ENCODE assay signal across 22 cellular contexts in genomic region chr3:84125201-84125721, GRCh38.
"Had no signal": no experiment of that assay in that cellular context is flagged by ENCODE, and none has a peak within 500 bp of the region (broad histone marks: within the 10 kb centered on the region; RNA-seq: fewer than 3 reads in every experiment).

No MANE protein-coding gene starts in this region.

- H3K27ac Mint-ChIP-seq: endodermal cell; memory B cell; mesothelial cell of epicardium; natural killer cell; neural progenitor cell; stimulated activated effector memory CD8-positive, alpha-beta T cell treated with anti-CD3 and anti-CD28 coated beads, Interleukin-12 subunit alpha, Interleukin-12 subunit beta, amount 100 ng/mL, for 72 hours; stimulated activated naive CD8-positive, alpha-beta T cell treated with anti-CD3 and anti-CD28 coated beads, Interleukin-15, Interleukin-2, amounts not matched to agents 100 ng/mL and 50 ng/mL, for 24 hours had no signal

- H3K9me3 Mint-ChIP-seq: neural progenitor cell had no signal

- H3K4me1 ChIP-seq: heart left ventricle, neural progenitor cell, parathyroid adenoma, psoas muscle, tibial nerve had no signal

- ATAC-seq: heart left ventricle; psoas muscle; stimulated activated effector memory CD8-positive, alpha-beta T cell treated with anti-CD3 and anti-CD28 coated beads, Interleukin-12 subunit alpha, Interleukin-12 subunit beta, amount 100 ng/mL, for 72 hours had no signal

- H3K36me3 ChIP-seq: heart left ventricle, neural progenitor cell, tibial nerve had no signal

- DNase-seq: caudate nucleus; effector CD4-positive, alpha-beta T cell; endodermal cell; erythroblast; foreskin melanocyte; hippocampal formation; kidney glomerular epithelial cell; natural killer cell; occipital lobe; psoas muscle; stimulated activated CD4-positive, alpha-beta T cell treated with anti-CD3 and anti-CD28 coated beads, Interleukin-4, amount 100 ng/mL, for 1 hour; stimulated activated CD8-positive, alpha-beta memory T cell treated with anti-CD3 and anti-CD28 coated beads, Interleukin-4, amount 100 ng/mL, for 48 hours had no signal

- H3K27me3 Mint-ChIP-seq: memory B cell; stimulated activated naive CD8-positive, alpha-beta T cell treated with anti-CD3 and anti-CD28 coated beads, Interleukin-15, Interleukin-2, amounts not matched to agents 100 ng/mL and 50 ng/mL, for 24 hours had no signal

- H3K4me3 Mint-ChIP-seq: endodermal cell; memory B cell; mesothelial cell of epicardium; natural killer cell; neural progenitor cell; stimulated activated effector memory CD8-positive, alpha-beta T cell treated with anti-CD3 and anti-CD28 coated beads, Interleukin-12 subunit alpha, Interleukin-12 subunit beta, amount 100 ng/mL, for 72 hours; stimulated activated naive CD8-positive, alpha-beta T cell treated with anti-CD3 and anti-CD28 coated beads, Interleukin-15, Interleukin-2, amounts not matched to agents 100 ng/mL and 50 ng/mL, for 24 hours had no signal

- H3K4me1 Mint-ChIP-seq: endodermal cell; memory B cell; mesothelial cell of epicardium; natural killer cell; neural progenitor cell; stimulated activated effector memory CD8-positive, alpha-beta T cell treated with anti-CD3 and anti-CD28 coated beads, Interleukin-12 subunit alpha, Interleukin-12 subunit beta, amount 100 ng/mL, for 72 hours had no signal

- H3K27ac ChIP-seq: coronary artery, heart left ventricle, neural progenitor cell, parathyroid adenoma, psoas muscle, tibial nerve had no signal

- H3K9me3 ChIP-seq: psoas muscle had no signal

- H3K27me3 ChIP-seq: heart left ventricle, neural progenitor cell, tibial nerve had no signal

- H3K36me3 Mint-ChIP-seq: memory B cell; mesothelial cell of epicardium; natural killer cell; neural progenitor cell; stimulated activated effector memory CD8-positive, alpha-beta T cell treated with anti-CD3 and anti-CD28 coated beads, Interleukin-12 subunit alpha, Interleukin-12 subunit beta, amount 100 ng/mL, for 72 hours had no signal

- H3K4me3 ChIP-seq: coronary artery, heart left ventricle, neural progenitor cell, psoas muscle, smooth muscle cell, tibial nerve had no signal
